13 cellular contexts compared by ENCODE assay signal in the genomic region with DNA sequence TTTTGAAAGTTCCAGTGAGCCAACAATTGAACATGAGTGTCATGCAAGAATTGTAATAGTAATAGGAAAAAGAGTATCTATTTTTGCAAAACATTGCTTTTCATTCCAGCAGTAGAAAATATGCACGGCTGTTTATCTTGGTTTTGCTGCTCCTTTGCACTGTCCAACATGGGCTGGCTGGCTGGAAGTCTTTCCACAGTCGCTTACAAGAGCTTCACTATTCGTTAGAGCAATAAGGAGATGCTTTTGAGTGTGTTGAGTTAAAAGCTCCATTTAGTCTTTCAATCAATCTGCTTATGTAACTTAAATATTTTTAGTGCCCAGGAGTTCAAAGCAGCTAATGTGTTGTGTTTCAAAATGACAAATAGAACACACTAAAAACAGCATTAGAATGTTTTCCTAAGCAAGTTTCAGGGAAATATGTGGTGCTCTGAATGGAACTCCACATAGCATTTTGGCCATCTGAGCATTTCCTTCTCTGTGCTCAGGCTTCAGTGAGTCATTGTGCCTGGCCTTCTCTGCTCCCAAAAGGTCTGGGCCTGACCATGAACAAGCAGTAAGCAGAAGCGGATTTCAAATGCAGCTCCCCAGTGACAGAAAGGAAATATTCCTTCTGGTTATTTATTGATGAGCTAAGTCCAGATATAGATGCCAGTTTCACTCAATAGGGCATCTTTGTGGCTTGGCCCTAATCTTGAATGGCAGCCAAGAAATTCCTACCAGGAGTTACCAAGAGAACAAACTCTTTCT.
A peak's percentile ranks its signal among the peaks of the same experiment; 100 is the strongest.
DNase-seq lines count a peak whose midpoint lies in the region; ATAC-seq and TF ChIP-seq lines count a peak whose summit lies in the region.
"Had no signal": no experiment of that assay in that cellular context is flagged by ENCODE, and none has a peak within 500 bp of the region (broad histone marks: within the 10 kb centered on the region; RNA-seq: fewer than 3 reads in every experiment).

No MANE protein-coding gene starts in this region.

- no peaks in the 10 kb centered on the region for H3K27me3 ChIP-seq in SK-N-SH (ENCODE audit: insufficient read depth)
- H3K27me3 ChIP-seq in osteoblast (ENCODE audit: insufficient read depth, low read length): no peaks in the 10 kb centered on the region
- H3K27me3 ChIP-seq: BLaER1 had no signal

- TF ChIP-seq EP300 in SK-N-SH (IDR thresholded peaks at IDR 0.05; ENCODE audit: borderline replicate concordance in 1 of 2, low read depth in 1 of 2, low read length in 1 of 2): no peak

- POLR2A ChIA-PET in SK-N-SH (lab: Yijun Ruan, JAX): interaction anchor here (0.7 kb wide), 1 partner anchor 581 kb away, joined by 3 read pairs; a partner anchor contains a TSS

- TF ChIP-seq RAD21 in SK-N-SH (IDR thresholded peaks at IDR 0.05; ENCODE audit: low read length): no peak

- TF ChIP-seq CTCF in AG10803 (conservative IDR thresholded peaks at IDR 0.05; ENCODE audit: low read length): no peak
- TF ChIP-seq CTCF in SK-N-SH (IDR thresholded peaks at IDR 0.05): no peak
- TF ChIP-seq CTCF in foreskin fibroblast (IDR thresholded peaks at IDR 0.05; ENCODE audit: low read depth, low read length): no peak
- no peak for TF ChIP-seq CTCF in osteoblast (IDR thresholded peaks at IDR 0.05; ENCODE audit: extremely low read depth, low read depth, low read length)

- H2AFZ ChIP-seq in SK-N-SH (ENCODE audit: low read depth) (0 out of 2 replicates have a peak overlapping the region, but pooled peaks have one; percentile 10), osteoblast (ENCODE audit: low read length) (peak overlapping the region; percentile 38)

- H3F3A ChIP-seq in SK-N-SH (replicated peaks; ENCODE audit: insufficient read depth): peaks cover 11% of the 10 kb centered on the region

- H3K4me3 ChIP-seq in AG10803 (ENCODE audit: low read length) (no peak overlapping the region), SK-N-SH (ENCODE audit: low read depth in 2 of 2, low read length in 1 of 2) (no peak overlapping the region), foreskin fibroblast (ENCODE audit: low read depth in 1 of 2, low read length in 2 of 2) (no peak overlapping the region), osteoblast (ENCODE audit: insufficient read depth, low read length) (no peak overlapping the region)
- H3K4me3 ChIP-seq: BLaER1 had no signal

- H3K4me1 ChIP-seq in SK-N-SH (ENCODE audit: control insufficient read depth in 1 of 2, insufficient read depth in 2 of 2, low read depth in 1 of 2, low read length in 1 of 2): peaks cover 0 to 13% of the 10 kb centered on the region in 2 experiments; a peak in 2 of 4 replicates
- peaks cover 14% of the 10 kb centered on the region for H3K4me1 ChIP-seq in osteoblast (ENCODE audit: insufficient read depth, low read length)
- H3K4me1 ChIP-seq: BLaER1 had no signal

- H4K20me1 ChIP-seq in SK-N-SH (ENCODE audit: insufficient read depth): no peaks in the 10 kb centered on the region
- H4K20me1 ChIP-seq in osteoblast (ENCODE audit: insufficient read depth, low read length): no peaks in the 10 kb centered on the region
- H4K20me1 ChIP-seq: BLaER1 had no signal

- no peak for ATAC-seq in HG03432 (IDR thresholded peaks at IDR 0.05; ENCODE audit: unreplicated experiment)
- ATAC-seq: esophagus mucosa had no signal

- H3K27ac ChIP-seq in SK-N-SH (ENCODE audit: low read depth in 2 of 2, low read length in 1 of 2) (peak overlapping the region; percentile 60 to 67; a peak in 3 of 4 replicates), osteoblast (ENCODE audit: low read depth, low read length) (peak overlapping the region; percentile 25)
- H3K27ac ChIP-seq: BLaER1 had no signal

- H3K36me3 ChIP-seq in SK-N-SH (replicated peaks in 1 of 2; ENCODE audit: control insufficient read depth in 1 of 2, insufficient read depth in 2 of 2, low read length in 1 of 2) (no peaks in the 10 kb centered on the region), osteoblast (ENCODE audit: insufficient read depth, low read length) (no peaks in the 10 kb centered on the region)
- H3K36me3 ChIP-seq: BLaER1 had no signal

- CTCF ChIA-PET in SK-N-SH (lab: Yijun Ruan, JAX): no interaction called here

- WGBS in SK-N-SH (ENCODE audit: low lambda C conversion rate): 69% methylated on average over 4 of the region's 4 CpGs

- H3K9ac ChIP-seq in SK-N-SH: no peak overlapping the region
- H3K9ac ChIP-seq: BLaER1 had no signal

- H3K4me2 ChIP-seq in SK-N-SH (peak overlapping the region; percentile 13; the same call in 1 of the 2 replicates), osteoblast (ENCODE audit: insufficient read depth, low read length) (peak overlapping the region; percentile 54)
- H3K4me2 ChIP-seq: BLaER1 had no signal

- no peaks in the 10 kb centered on the region for H3K9me2 ChIP-seq in SK-N-SH

- DNase-seq in AG10803 (ENCODE audit: low read depth) (peak; percentile 88), SK-N-SH (no peak), foreskin fibroblast (peak; percentile 67 to 79), osteoblast (ENCODE audit: insufficient read length, low spot score, missing footprints) (peak; percentile 26), posterior cingulate gyrus (no peak)
- DNase-seq in stimulated activated CD4-positive, alpha-beta T cell treated with anti-CD3 and anti-CD28 coated beads, Interleukin-4, amount 100 ng/mL, for 24 hours: no peak
- no peak for DNase-seq in activated CD8-positive, alpha-beta memory T cell treated with anti-CD3 and anti-CD28 coated beads, Interleukin-2, amount 50 U/mL, for 4 hours
- DNase-seq: activated T-cell treated with anti-CD3 and anti-CD28 coated beads, Interleukin-2, amount 50 U/mL, for 48 hours; NCI-H69; T-helper 2 cell had no signal

- intact Hi-C loops in posterior cingulate gyrus (cut with DNase I): no loop called here

- H3K79me2 ChIP-seq in SK-N-SH (ENCODE audit: insufficient read depth) (no peaks in the 10 kb centered on the region), osteoblast (ENCODE audit: insufficient read depth, low read length) (no peaks in the 10 kb centered on the region)

- H3K9me3 ChIP-seq in SK-N-SH (no peaks in the 10 kb centered on the region), osteoblast (ENCODE audit: low read depth, low read length) (no peaks in the 10 kb centered on the region)
- H3K9me3 ChIP-seq: BLaER1 had no signal

TF ChIP-seq in SK-N-SH, 30 proteins besides CTCF, POLR2A, EP300 and RAD21:
- TF ChIP-seq, protein P1, sequence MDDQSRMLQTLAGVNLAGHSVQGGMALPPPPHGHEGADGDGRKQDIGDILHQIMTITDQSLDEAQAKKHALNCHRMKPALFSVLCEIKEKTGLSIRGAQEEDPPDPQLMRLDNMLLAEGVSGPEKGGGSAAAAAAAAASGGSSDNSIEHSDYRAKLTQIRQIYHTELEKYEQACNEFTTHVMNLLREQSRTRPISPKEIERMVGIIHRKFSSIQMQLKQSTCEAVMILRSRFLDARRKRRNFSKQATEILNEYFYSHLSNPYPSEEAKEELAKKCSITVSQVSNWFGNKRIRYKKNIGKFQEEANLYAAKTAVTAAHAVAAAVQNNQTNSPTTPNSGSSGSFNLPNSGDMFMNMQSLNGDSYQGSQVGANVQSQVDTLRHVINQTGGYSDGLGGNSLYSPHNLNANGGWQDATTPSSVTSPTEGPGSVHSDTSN (IDR thresholded peaks at IDR 0.05): 0 out of 2 replicates have a peak, but pooled peaks have one; percentile 15
- TF ChIP-seq YY1 (IDR thresholded peaks at IDR 0.05; ENCODE audit: low read depth): no peak
- TF ChIP-seq, protein P2, sequence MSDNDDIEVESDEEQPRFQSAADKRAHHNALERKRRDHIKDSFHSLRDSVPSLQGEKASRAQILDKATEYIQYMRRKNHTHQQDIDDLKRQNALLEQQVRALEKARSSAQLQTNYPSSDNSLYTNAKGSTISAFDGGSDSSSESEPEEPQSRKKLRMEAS (IDR thresholded peaks at IDR 0.05; ENCODE audit: low read depth): no peak
- TF ChIP-seq, protein P3, sequence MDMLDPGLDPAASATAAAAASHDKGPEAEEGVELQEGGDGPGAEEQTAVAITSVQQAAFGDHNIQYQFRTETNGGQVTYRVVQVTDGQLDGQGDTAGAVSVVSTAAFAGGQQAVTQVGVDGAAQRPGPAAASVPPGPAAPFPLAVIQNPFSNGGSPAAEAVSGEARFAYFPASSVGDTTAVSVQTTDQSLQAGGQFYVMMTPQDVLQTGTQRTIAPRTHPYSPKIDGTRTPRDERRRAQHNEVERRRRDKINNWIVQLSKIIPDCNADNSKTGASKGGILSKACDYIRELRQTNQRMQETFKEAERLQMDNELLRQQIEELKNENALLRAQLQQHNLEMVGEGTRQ (IDR thresholded peaks at IDR 0.05; ENCODE audit: borderline replicate concordance, low read depth, low read length): no peak
- TF ChIP-seq NRF1 (IDR thresholded peaks at IDR 0.05; ENCODE audit: low read depth, low read length): no peak
- TF ChIP-seq SIN3A (IDR thresholded peaks at IDR 0.05; ENCODE audit: borderline replicate concordance, low read depth, low read length): no peak
- TF ChIP-seq MXI1 (IDR thresholded peaks at IDR 0.05; ENCODE audit: low read depth, low read length): no peak
- no peak for TF ChIP-seq RXRA (IDR thresholded peaks at IDR 0.05; ENCODE audit: borderline replicate concordance, low read depth)
- TF ChIP-seq JUND (IDR thresholded peaks at IDR 0.05): peak; percentile 33; the same call in 1 of the 2 replicates
- TF ChIP-seq FOSL2 (IDR thresholded peaks at IDR 0.05; ENCODE audit: borderline replicate concordance, low read depth): peak; percentile 47; the same call in 1 of the 2 replicates
- peak; percentile 9; the same call in 1 of the 2 replicates for TF ChIP-seq NFIC (IDR thresholded peaks at IDR 0.05; ENCODE audit: borderline replicate concordance)

Comparison
In these comparisons a context has a peak if more than half of its experiments do, and no peak if none do; other contexts are left out.
1. DNase-seq: peak in AG10803 (single experiment), foreskin fibroblast (2 of 2) and osteoblast (single experiment); none in SK-N-SH (single experiment), posterior cingulate gyrus (0 of 10), stimulated activated CD4-positive, alpha-beta T cell treated with anti-CD3 and anti-CD28 coated beads, Interleukin-4, amount 100 ng/mL, for 24 hours (single experiment) and activated CD8-positive, alpha-beta memory T cell treated with anti-CD3 and anti-CD28 coated beads, Interleukin-2, amount 50 U/mL, for 4 hours (single experiment).